Comparison of ENCODE assay signal across 25 cellular contexts in the genomic region with DNA sequence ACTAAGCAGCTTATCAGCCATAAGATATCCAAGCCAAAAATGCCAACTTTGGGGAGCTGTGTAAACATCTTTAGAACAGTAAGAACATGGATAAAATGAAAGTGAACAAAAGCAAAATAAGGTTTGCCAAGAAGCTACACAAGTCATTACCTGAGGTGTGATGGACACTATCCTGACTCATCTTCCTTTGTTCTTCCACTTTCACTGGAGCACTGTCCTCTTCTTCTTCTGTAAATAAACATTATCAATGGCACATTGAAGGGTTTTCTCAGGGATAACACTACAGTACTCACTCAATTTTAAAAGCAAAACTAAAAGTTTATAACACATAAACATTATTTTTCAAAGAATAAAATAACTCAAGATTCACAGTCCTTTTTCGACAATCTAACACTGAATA.
DNase-seq lines count a peak whose midpoint lies in the region; ATAC-seq, FAIRE-seq and TF ChIP-seq lines count a peak whose summit lies in the region.
"Had no signal": no experiment of that assay in that cellular context is flagged by ENCODE, and none has a peak within 500 bp of the region (broad histone marks: within the 10 kb centered on the region; RNA-seq: fewer than 3 reads in every experiment).

No MANE protein-coding gene starts in this region.

- no peak overlapping the region for H2AK9ac ChIP-seq in IMR-90 (replicated peaks; ENCODE audit: low read depth, low read length, poor library complexity)

- CTCF ChIA-PET in IMR-90 (lab: Yijun Ruan, JAX), result interaction anchor here (0.8 to 1.1 kb wide), 3 partner anchors 10 to 418 kb away, joined by 3 read pairs; no protein-coding TSS in a partner anchor

- H2BK5ac ChIP-seq in IMR-90 (ENCODE audit: low read depth, low read length, poor library complexity, severe bottlenecking), result no peak overlapping the region

- FAIRE-seq in bronchial epithelial cell (lab: Jason Lieb, UNC), result no peak
- FAIRE-seq: GM18507, GM19239, HTR-8/SVneo, K562 had no signal

- no peak overlapping the region for H2BK120ac ChIP-seq in IMR-90 (ENCODE audit: low read depth, low read length)

- H3K9me3 ChIP-seq in IMR-90 (ENCODE audit: control insufficient read depth, insufficient read depth, low read length), result no peaks in the 10 kb centered on the region

- no peak for TF ChIP-seq POLR2A in IMR-90 (IDR thresholded peaks at IDR 0.05; ENCODE audit: low read depth, low read length)

- no peak overlapping the region for H3K4me3 ChIP-seq in IMR-90 (ENCODE audit: insufficient read depth, low read depth, low read length)
- no peak overlapping the region for H3K4me3 ChIP-seq in bronchial epithelial cell (ENCODE audit: low read depth, low read length)
- H3K4me3 ChIP-seq: K562, SK-N-MC had no signal

- no TSS peak for BruUV-seq in IMR-90 (replicated peaks; lab: Mats Ljungman, UMichigan)

- no peaks in the 10 kb centered on the region for H4K20me1 ChIP-seq in IMR-90 (ENCODE audit: insufficient read depth, low read length)

- no peak overlapping the region for H3K27ac ChIP-seq in IMR-90 (ENCODE audit: insufficient read depth, low read length)
- H3K27ac ChIP-seq: HL-60, SK-N-MC had no signal

- H2AFZ ChIP-seq in IMR-90 (replicated peaks; ENCODE audit: low read length, poor library complexity), result no peak overlapping the region

- no peaks in the 10 kb centered on the region for H3K36me3 ChIP-seq in IMR-90 (ENCODE audit: control insufficient read depth, insufficient read depth, low read length)
- no peaks in the 10 kb centered on the region for H3K36me3 ChIP-seq in bronchial epithelial cell (ENCODE audit: control insufficient read depth, insufficient read depth, low read length)

- H3K9me1 ChIP-seq in IMR-90 (ENCODE audit: insufficient read depth, low read length), result no peaks in the 10 kb centered on the region

- H2BK15ac ChIP-seq in IMR-90 (ENCODE audit: low read depth, low read length), result no peak overlapping the region

- no peak overlapping the region for H3K56ac ChIP-seq in IMR-90 (ENCODE audit: extremely low read depth, insufficient read depth, low read length)

- DNase-seq in DMS53 (lab: John Stamatoyannopoulos, UW) (peak; percentile 62), IMR-90 (no peak), bronchial epithelial cell (ENCODE audit: low read depth) (peak; percentile 25), kidney tubule cell (ENCODE audit: low spot score) (peak; percentile 31), SK-N-DZ (ENCODE audit: low spot score) (no peak), medulla oblongata (ENCODE audit: extremely low spot score) (no peak), NCI-H774 (lab: John Stamatoyannopoulos, UW) (no peak)
- DNase-seq: ACHN, AML-193, COR-L47, DMS153, H7, NCI-H1048, NCI-H1436 treated with DMSO at 0.1 percent for 48 hours, NCI-H2029 treated with DMSO at 0.1 percent for 48 hours, NCI-H510A treated with DMSO at 0.1 percent for 48 hours had no signal

- in situ Hi-C loops in IMR-90 (cut with MboI; ENCODE audit: low sequenced_read_pairs), result no loop called here

- no peak for TF ChIP-seq RAD21 in IMR-90 (IDR thresholded peaks at IDR 0.05; ENCODE audit: low read length)

- dilution Hi-C loops in IMR-90 (cut with HindIII; ENCODE audit: low sequenced_read_pairs, unreplicated experiment), result no loop called here

- H4K91ac ChIP-seq in IMR-90 (ENCODE audit: insufficient read depth, low read depth, low read length), result no peak overlapping the region

- H4K8ac ChIP-seq in IMR-90 (ENCODE audit: low read depth in 2 of 2, low read length in 2 of 2), result no peak overlapping the region

- peaks cover 8% of the 10 kb centered on the region for H3K4me1 ChIP-seq in IMR-90 (ENCODE audit: control insufficient read depth, insufficient read depth, low read length)

- no CpG with 5 or more reads among the region's 1 CpG for WGBS in IMR-90 (ENCODE audit: extremely low coverage in 2 of 2, insufficient read length in 1 of 2), 2 experiments

- no peak overlapping the region for H3K23ac ChIP-seq in IMR-90 (ENCODE audit: low read depth, low read length)

- H3K79me1 ChIP-seq in IMR-90 (ENCODE audit: low read depth in 1 of 2, low read length in 2 of 2), result no peaks in the 10 kb centered on the region

- no peak overlapping the region for H3K9ac ChIP-seq in IMR-90 (ENCODE audit: low read depth, low read length)

- peak overlapping the region; percentile 3; the same call in 1 of the 2 replicates for H3K4me2 ChIP-seq in IMR-90 (ENCODE audit: low read depth, low read length)

- H2BK20ac ChIP-seq in IMR-90 (ENCODE audit: low read depth, low read length), result no peak overlapping the region

- no peak overlapping the region for H4K5ac ChIP-seq in IMR-90 (ENCODE audit: low read depth, low read length)

- H3K4ac ChIP-seq in IMR-90 (ENCODE audit: low read depth, low read length), result no peak overlapping the region

- no peak for ATAC-seq in IMR-90 (ENCODE audit: low read depth)
- ATAC-seq in GM19023 (IDR thresholded peaks at IDR 0.05; ENCODE audit: unreplicated experiment), result no peak
- ATAC-seq: K562, Panc1, Right ventricle myocardium inferior had no signal

- POLR2A ChIA-PET in IMR-90 (lab: Charles Lee; ENCODE audit: unreplicated experiment), result no interaction called here

- TF ChIP-seq CTCF in IMR-90 (conservative IDR thresholded peaks at IDR 0.05; ENCODE audit: low read depth, low read length), result no peak
- no peak for TF ChIP-seq CTCF in bronchial epithelial cell (IDR thresholded peaks at IDR 0.05; ENCODE audit: insufficient read depth, low read length, severe bottlenecking)

- no peaks in the 10 kb centered on the region for H3K27me3 ChIP-seq in IMR-90 (ENCODE audit: control insufficient read depth, insufficient read depth, low read length)
- no peaks in the 10 kb centered on the region for H3K27me3 ChIP-seq in bronchial epithelial cell (ENCODE audit: control insufficient read depth, insufficient read depth, low read length)

- 0 out of 2 replicates have a peak overlapping the region, but pooled peaks have one; percentile 51 for H2AK5ac ChIP-seq in IMR-90 (ENCODE audit: low read depth, low read length)

- intact Hi-C loops in IMR-90 (cut with micrococcal nuclease), result no loop called here

- no peak overlapping the region for H3K14ac ChIP-seq in IMR-90 (replicated peaks; ENCODE audit: low read depth, low read length)

- no peak overlapping the region for H3K18ac ChIP-seq in IMR-90 (ENCODE audit: low read depth, low read length)

TF ChIP-seq in IMR-90, 13 proteins besides CTCF, POLR2A, EP300 and RAD21:
- TF ChIP-seq SMC3 (IDR thresholded peaks at IDR 0.05; ENCODE audit: low read depth, low read length) (no peak), BHLHE40 (IDR thresholded peaks at IDR 0.05; ENCODE audit: low read depth, low read length) (no peak), MXI1 (IDR thresholded peaks at IDR 0.05; ENCODE audit: borderline replicate concordance, low read depth, low read length) (no peak), NFE2L2 (IDR thresholded peaks at IDR 0.05; ENCODE audit: low read depth, low read length) (no peak), MAZ (IDR thresholded peaks at IDR 0.05; ENCODE audit: borderline replicate concordance, low read depth, low read length) (no peak)
- TF ChIP-seq, protein P1, sequence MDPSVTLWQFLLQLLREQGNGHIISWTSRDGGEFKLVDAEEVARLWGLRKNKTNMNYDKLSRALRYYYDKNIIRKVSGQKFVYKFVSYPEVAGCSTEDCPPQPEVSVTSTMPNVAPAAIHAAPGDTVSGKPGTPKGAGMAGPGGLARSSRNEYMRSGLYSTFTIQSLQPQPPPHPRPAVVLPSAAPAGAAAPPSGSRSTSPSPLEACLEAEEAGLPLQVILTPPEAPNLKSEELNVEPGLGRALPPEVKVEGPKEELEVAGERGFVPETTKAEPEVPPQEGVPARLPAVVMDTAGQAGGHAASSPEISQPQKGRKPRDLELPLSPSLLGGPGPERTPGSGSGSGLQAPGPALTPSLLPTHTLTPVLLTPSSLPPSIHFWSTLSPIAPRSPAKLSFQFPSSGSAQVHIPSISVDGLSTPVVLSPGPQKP (IDR thresholded peaks at IDR 0.05; ENCODE audit: borderline replicate concordance, low read depth, low read length), result no peak

Comparison
In these comparisons a context has a peak if more than half of its experiments do, and no peak if none do; other contexts are left out.
1. DNase-seq: peak in DMS53 (single experiment), bronchial epithelial cell (single experiment) and kidney tubule cell (single experiment); none in IMR-90 (single experiment), SK-N-DZ (single experiment), medulla oblongata (single experiment) and NCI-H774 (single experiment).